8 cellular contexts compared by ENCODE assay signal in the genomic region with DNA sequence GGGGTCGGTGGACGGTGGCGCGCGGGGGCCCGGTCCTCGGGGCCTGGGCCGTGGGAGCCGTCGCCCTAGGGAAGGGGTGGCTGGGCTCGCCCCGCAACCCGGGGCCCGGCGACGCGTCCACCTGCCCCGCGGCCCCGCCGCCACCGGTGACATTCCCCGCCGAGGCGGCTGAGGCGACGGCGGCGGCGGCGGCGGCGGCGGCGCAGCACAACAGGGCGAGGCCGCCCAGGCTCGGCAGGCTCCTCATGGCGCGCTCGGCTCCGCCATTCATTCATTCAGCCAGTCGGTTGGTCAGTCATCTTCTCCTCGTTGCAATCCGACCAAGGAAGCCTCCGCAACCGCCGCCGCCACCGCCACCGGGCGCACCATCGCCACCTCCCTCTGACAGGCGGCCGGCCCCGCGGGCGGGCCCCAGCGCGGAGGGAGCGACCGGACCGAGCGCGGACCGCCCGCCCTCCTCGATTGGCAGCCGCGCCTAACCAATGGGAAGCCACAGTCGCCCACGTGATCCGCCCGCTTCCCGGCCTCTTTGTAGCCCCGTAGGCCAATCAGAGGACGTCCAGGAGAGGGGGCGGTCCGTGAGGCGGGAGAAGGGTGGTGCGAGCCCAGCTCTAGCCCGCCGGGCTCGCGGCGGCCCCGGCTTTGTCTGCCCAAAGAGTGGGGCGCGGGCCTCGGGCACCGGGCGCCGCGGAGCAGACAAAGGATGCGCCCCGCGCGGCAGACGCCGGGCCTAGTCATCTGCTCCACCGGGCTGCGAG. TPM values are rescaled to one million over a fixed set of nuclear protein-coding genes. Genes with fewer than 3 reads are reported as not detected.
DNase-seq lines count a peak whose midpoint lies in the region; ATAC-seq and TF ChIP-seq lines count a peak whose summit lies in the region.

Gene MEGF9, minus strand, starts transcription at position 383 of the 758 bp plus-strand sequence. Its CDS starts 112 bp downstream, at position 271.

- in situ Hi-C loops in G401 (cut with HindIII; ENCODE audit: low sequenced_read_pairs) (no loop called here), HAP-1 (cut with MboI; ENCODE audit: low sequenced_read_pairs) (no loop called here)

- peak within 1 kb of the TSS; percentile 91 to 95 for H3K27ac Mint-ChIP-seq in stimulated activated naive CD8-positive, alpha-beta T cell treated with anti-CD3 and anti-CD28 coated beads, Interleukin-15, amount 100 ng/mL, for 72 hours

- H3K79me2 ChIP-seq in neural cell (replicated peaks; ENCODE audit: insufficient read depth, low read length) = peaks cover 46% of the 10 kb centered on the region

- H3K9me3 ChIP-seq in HAP-1 (no peaks in the 10 kb centered on the region), MG63 (no peaks in the 10 kb centered on the region), neural cell (ENCODE audit: low read length) (no peaks in the 10 kb centered on the region)

- H3K4me2 ChIP-seq in neural cell (ENCODE audit: low read length) = peak within 1 kb of the TSS; percentile 92

- H3F3A ChIP-seq in neural cell (ENCODE audit: insufficient read depth, low read length, poor library complexity, severe bottlenecking) = no peaks in the 10 kb centered on the region

- H3K4me1 Mint-ChIP-seq in stimulated activated naive CD8-positive, alpha-beta T cell treated with anti-CD3 and anti-CD28 coated beads, Interleukin-15, amount 100 ng/mL, for 72 hours = peaks cover 43% of the 10 kb centered on the region

- ATAC-seq in stimulated activated naive CD8-positive, alpha-beta T cell treated with anti-CD3 and anti-CD28 coated beads, Interleukin-15, amount 100 ng/mL, for 72 hours = peak; percentile 97

- H3K27me3 Mint-ChIP-seq in stimulated activated naive CD8-positive, alpha-beta T cell treated with anti-CD3 and anti-CD28 coated beads, Interleukin-15, amount 100 ng/mL, for 72 hours = no peaks in the 10 kb centered on the region

- H3K9ac ChIP-seq in neural cell (ENCODE audit: low read length) = peak within 1 kb of the TSS; percentile 95

- peak within 1 kb of the TSS; percentile 96 for H2AFZ ChIP-seq in neural cell (ENCODE audit: low read depth, low read length)

- H3K27ac ChIP-seq in neural cell (ENCODE audit: low read length) = peak within 1 kb of the TSS; percentile 91

- H4K20me1 ChIP-seq in neural cell (ENCODE audit: insufficient read depth) = peaks cover 20% of the 10 kb centered on the region

- TF ChIP-seq CTCF in fibroblast of villous mesenchyme (IDR thresholded peaks at IDR 0.05; ENCODE audit: insufficient read depth, low read depth, low read length) (no peak), neural cell (IDR thresholded peaks at IDR 0.05; ENCODE audit: poor library complexity, severe bottlenecking) (peak; percentile 20)

- peak within 1 kb of the TSS; percentile 65 for H3K4me3 ChIP-seq in HAP-1
- H3K4me3 ChIP-seq in MG63 = peak within 1 kb of the TSS; percentile 59
- peak within 1 kb of the TSS; percentile 70 for H3K4me3 ChIP-seq in fibroblast of villous mesenchyme (ENCODE audit: low read depth, low read length)
- H3K4me3 ChIP-seq in neural cell (ENCODE audit: low read length) = peak within 1 kb of the TSS; percentile 92

- H3K4me1 ChIP-seq in HAP-1 = peaks cover 34% of the 10 kb centered on the region

- H3K9me3 Mint-ChIP-seq in stimulated activated naive CD8-positive, alpha-beta T cell treated with anti-CD3 and anti-CD28 coated beads, Interleukin-15, amount 100 ng/mL, for 72 hours = no peaks in the 10 kb centered on the region

- H3K9me2 ChIP-seq in neural cell (ENCODE audit: insufficient read depth, low read length) = no peaks in the 10 kb centered on the region

- no peaks in the 10 kb centered on the region for H3K27me3 ChIP-seq in HAP-1 (ENCODE audit: low read depth)
- H3K27me3 ChIP-seq in MG63 = no peaks in the 10 kb centered on the region
- H3K27me3 ChIP-seq in neural cell (ENCODE audit: insufficient read depth, low read depth, low read length) = no peaks in the 10 kb centered on the region

- peak; percentile 99 for DNase-seq in G401 (ENCODE audit: low spot score)
- peak; percentile 95 to 99 for DNase-seq in HAP-1 (ENCODE audit: low spot score in 2 of 2)
- peak; percentile 98 for DNase-seq in MG63
- DNase-seq in SHP77 (lab: John Stamatoyannopoulos, UW) = peak; percentile 95 to 96
- DNase-seq in activated gamma-delta T cell (lab: John Stamatoyannopoulos, UW) = peak; percentile 93
- DNase-seq in fibroblast of villous mesenchyme (ENCODE audit: low read depth) = peak; percentile 97
- peak; percentile 95 to 96 for DNase-seq in stimulated activated naive CD8-positive, alpha-beta T cell treated with anti-CD3 and anti-CD28 coated beads, Interleukin-15, amount 100 ng/mL, for 72 hours

- TF ChIP-seq RAD21 in neural cell (conservative IDR thresholded peaks at IDR 0.05) = no peak

- TF ChIP-seq EP300 in neural cell (conservative IDR thresholded peaks at IDR 0.05; ENCODE audit: poor library complexity, severe bottlenecking) = peak; percentile 52

- H3K4me3 Mint-ChIP-seq in stimulated activated naive CD8-positive, alpha-beta T cell treated with anti-CD3 and anti-CD28 coated beads, Interleukin-15, amount 100 ng/mL, for 72 hours = peak within 1 kb of the TSS; percentile 91 to 98

- peaks cover 4% of the 10 kb centered on the region; the same call in 1 of the 2 replicates for H3K36me3 ChIP-seq in HAP-1 (replicated peaks)
- no peaks in the 10 kb centered on the region for H3K36me3 ChIP-seq in MG63
- no peaks in the 10 kb centered on the region for H3K36me3 ChIP-seq in neural cell (ENCODE audit: insufficient read depth, low read length)

TF ChIP-seq in neural cell, 6 proteins besides CTCF, POLR2A, EP300 and RAD21:
- TF ChIP-seq MXI1 (conservative IDR thresholded peaks at IDR 0.05; ENCODE audit: poor library complexity, severe bottlenecking) (peak; percentile 87), POLR2AphosphoS5 (IDR thresholded peaks at IDR 0.05) (peak; percentile 94), EZH2 (IDR thresholded peaks at IDR 0.05; ENCODE audit: borderline replicate concordance, insufficient read depth, low read length, poor library complexity, severe bottlenecking) (no peak), TAF1 (IDR thresholded peaks at IDR 0.05; ENCODE audit: low read depth) (peak; percentile 83), REST (IDR thresholded peaks at IDR 0.05; ENCODE audit: borderline replicate concordance) (peak; percentile 94), SMC3 (conservative IDR thresholded peaks at IDR 0.05; ENCODE audit: poor library complexity) (peak; percentile 31)

RNA-seq across cellular contexts. Expression of gene MEGF9, which starts in this region (rescaled TPM):
- total RNA-seq in G401 (2014; rRNA removed; shearing (Covaris generic)) = 4.2 and 7.5 TPM in 2 replicates
- total RNA-seq in MG63 (2014; rRNA removed; shearing (Covaris generic); ENCODE audit: low replicate concordance) = 2.7 and 4.1 TPM in 2 replicates
- total RNA-seq in fibroblast of villous mesenchyme = 4.3 and 5.5 TPM in 2 replicates
- polyA plus RNA-seq in neural cell = 32.8 and 35.0 TPM in 2 replicates
- polyA minus RNA-seq in neural cell = 68.7 and 82.4 TPM in 2 replicates

Comparison
In these comparisons a context has a peak if more than half of its experiments do, and no peak if none do; other contexts are left out.
1. Peak in every context shown above with its lines: DNase-seq, ATAC-seq, H3K4me3 ChIP-seq and H3K27ac ChIP-seq.